In the genomic region with DNA sequence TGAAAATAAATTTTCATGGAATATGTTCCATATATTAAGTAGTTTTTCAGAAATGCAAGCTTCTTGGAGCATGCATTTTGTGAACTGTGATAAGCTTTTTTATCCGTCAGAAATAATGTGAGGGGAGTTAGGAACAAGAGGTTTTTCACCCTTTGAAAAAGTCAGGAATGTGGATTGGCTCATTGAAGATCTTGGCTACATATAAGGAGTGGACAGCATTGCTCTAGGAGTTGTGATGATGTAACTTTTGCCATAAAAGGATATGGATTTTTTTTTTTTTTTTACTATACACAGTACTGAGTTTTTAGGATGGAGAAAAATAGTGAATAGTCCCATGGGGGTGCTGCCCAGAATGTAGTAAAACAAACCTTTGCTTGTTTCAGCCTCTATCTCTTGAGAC, we compare ENCODE assay signal across 17 cellular contexts.
DNase-seq lines count a peak whose midpoint lies in the region; ATAC-seq and TF ChIP-seq lines count a peak whose summit lies in the region.
"Had no signal": no experiment of that assay in that cellular context is flagged by ENCODE, and none has a peak within 500 bp of the region (broad histone marks: within the 10 kb centered on the region; RNA-seq: fewer than 3 reads in every experiment).

No MANE protein-coding gene starts in this region.

- peaks cover 55% of the 10 kb centered on the region for H3K36me3 Mint-ChIP-seq in HFFc6 (ENCODE audit: low read depth)

- H3K27me3 Mint-ChIP-seq in HFFc6 (ENCODE audit: insufficient read depth): peaks cover 2% of the 10 kb centered on the region; the same call in 1 of the 2 replicates

- H3K9me3 Mint-ChIP-seq in HFFc6: no peaks in the 10 kb centered on the region
- H3K9me3 Mint-ChIP-seq: GM23338 had no signal

- H3K79me2 ChIP-seq in MM.1S (ENCODE audit: low read length): no peaks in the 10 kb centered on the region

- peaks cover 50% of the 10 kb centered on the region for H3K4me1 Mint-ChIP-seq in HFFc6 (ENCODE audit: low read depth)

- H3K27me3 ChIP-seq in MM.1S (replicated peaks; ENCODE audit: insufficient read depth, low read length): no peaks in the 10 kb centered on the region

- H3K9me2 ChIP-seq in MM.1S (replicated peaks; ENCODE audit: insufficient read depth, low read length): no peaks in the 10 kb centered on the region

- peak; percentile 42 for DNase-seq in AG08395 (ENCODE audit: low spot score)
- DNase-seq in HFFc6: no peak
- DNase-seq in astrocyte of the spinal cord (ENCODE audit: low read depth, low spot score): peak; percentile 50
- DNase-seq in fibroblast of the aortic adventitia (ENCODE audit: low read depth): peak; percentile 74
- DNase-seq in MM.1S: no peak
- no peak for DNase-seq in SHP77 treated with DMSO at 0.1 percent for 48 hours (lab: John Stamatoyannopoulos, UW)
- DNase-seq: 8988T, Kasumi-1, NCI-H1436 treated with DMSO at 0.1 percent for 48 hours, NCI-H2081 treated with DMSO at 0.1 percent for 48 hours, NCI-H2227 treated with DMSO at 0.1 percent for 48 hours, NCI-H69 had no signal

- H3K4me1 ChIP-seq in MM.1S (ENCODE audit: low read length): no peaks in the 10 kb centered on the region

- H3K27ac ChIP-seq in MM.1S (ENCODE audit: low read length): no peak overlapping the region
- H3K27ac ChIP-seq: C4-2B had no signal

- no peak overlapping the region for H3K4me3 ChIP-seq in astrocyte of the spinal cord (ENCODE audit: low read depth, low read length)
- no peak overlapping the region for H3K4me3 ChIP-seq in fibroblast of the aortic adventitia (ENCODE audit: low read depth, low read length)
- no peak overlapping the region for H3K4me3 ChIP-seq in MM.1S (ENCODE audit: low read length)
- H3K4me3 ChIP-seq: GM23338 had no signal

- H3K9me3 ChIP-seq in MM.1S (replicated peaks; ENCODE audit: insufficient read depth, low read length): no peaks in the 10 kb centered on the region

- H4K20me1 ChIP-seq in MM.1S (ENCODE audit: insufficient read depth, low read length): no peaks in the 10 kb centered on the region

- no peak overlapping the region for H3K4me2 ChIP-seq in MM.1S (ENCODE audit: low read depth, low read length)
- H3K4me2 ChIP-seq: GM23338 had no signal

- peak overlapping the region; percentile 14; the same call in 1 of the 2 replicates for H3K27ac Mint-ChIP-seq in HFFc6

- H3K36me3 ChIP-seq in MM.1S (replicated peaks; ENCODE audit: insufficient read depth, low read length): no peaks in the 10 kb centered on the region

- H3K4me3 Mint-ChIP-seq in HFFc6: no peak overlapping the region
- H3K4me3 Mint-ChIP-seq: GM23338 had no signal

- ATAC-seq in GM21786 (IDR thresholded peaks at IDR 0.05; ENCODE audit: unreplicated experiment): no peak
- ATAC-seq in HG03135 (IDR thresholded peaks at IDR 0.05; ENCODE audit: unreplicated experiment): no peak
- ATAC-seq: GM23338, HepG2 had no signal

- no peak overlapping the region for H2AFZ ChIP-seq in MM.1S (ENCODE audit: low read length)
- H2AFZ ChIP-seq: GM23338 had no signal

- no peaks in the 10 kb centered on the region for H3F3A ChIP-seq in MM.1S (ENCODE audit: insufficient read depth, low read length)

- in situ Hi-C loops in astrocyte of the spinal cord (cut with HindIII; ENCODE audit: low sequenced_read_pairs): no loop called here

- TF ChIP-seq CTCF in HFFc6 (IDR thresholded peaks at IDR 0.05): no peak
- TF ChIP-seq CTCF in astrocyte of the spinal cord (IDR thresholded peaks at IDR 0.05; ENCODE audit: low read depth, low read length): no peak
- TF ChIP-seq CTCF in fibroblast of the aortic adventitia (IDR thresholded peaks at IDR 0.05; ENCODE audit: insufficient read depth, low read length): no peak
- no peak for TF ChIP-seq CTCF in MM.1S (IDR thresholded peaks at IDR 0.05; ENCODE audit: low read length)

- H3K9ac ChIP-seq in MM.1S (ENCODE audit: low read length): no peak overlapping the region

Comparison
In these comparisons a context has a peak if more than half of its experiments do, and no peak if none do; other contexts are left out.
1. DNase-seq: peak in AG08395 (single experiment), astrocyte of the spinal cord (single experiment) and fibroblast of the aortic adventitia (single experiment); none in HFFc6 (single experiment), MM.1S (single experiment) and SHP77 treated with DMSO at 0.1 percent for 48 hours (single experiment).